1 cellular context compared by ENCODE assay signal in genomic region chr13:95676775-95677563, GRCh38.
TF ChIP-seq lines count a peak whose summit lies in the region.

DNAJC3 (plus strand) TSS chr13:95677139; CDS start chr13:95677256, 117 bp downstream.

TF ChIP-seq in HEK293, 187 proteins besides CTCF, POLR2A, EP300 and RAD21 (continued from another document and continues in another):
- TF ChIP-seq ZNF639 (tag by site-specific recombination; IDR thresholded peaks at IDR 0.05) = no peak
- peak; percentile 73; the same call in 1 of the 2 replicates for TF ChIP-seq KLF10 (tag by site-specific recombination; IDR thresholded peaks at IDR 0.05)
- no peak for TF ChIP-seq OVOL3 (tag by site-specific recombination; IDR thresholded peaks at IDR 0.05)
- TF ChIP-seq TCF7L2 (IDR thresholded peaks at IDR 0.05; ENCODE audit: borderline replicate concordance, low read depth, low read length) = no peak
- TF ChIP-seq ZNF837 (tag by site-specific recombination; IDR thresholded peaks at IDR 0.05) = no peak
- TF ChIP-seq PATZ1 (tag by site-specific recombination; IDR thresholded peaks at IDR 0.05) = peak; percentile 73
- TF ChIP-seq ZNF302 (tag by site-specific recombination; IDR thresholded peaks at IDR 0.05; ENCODE audit: low read depth) = no peak
- TF ChIP-seq KLF17 (tag by site-specific recombination; IDR thresholded peaks at IDR 0.05) = peak; percentile 39; the same call in 1 of the 2 replicates
- peak; percentile 66; the same call in 1 of the 2 replicates for TF ChIP-seq ZEB2 (tag by site-specific recombination; IDR thresholded peaks at IDR 0.05)
- TF ChIP-seq ZNF544 (tag by site-specific recombination; IDR thresholded peaks at IDR 0.05) = no peak
- TF ChIP-seq ZNF660 (tag by site-specific recombination; IDR thresholded peaks at IDR 0.05) = peak; percentile 39
- no peak for TF ChIP-seq ZSCAN18 (tag by site-specific recombination; IDR thresholded peaks at IDR 0.05)
- peak; percentile 53; the same call in 1 of the 2 replicates for TF ChIP-seq ZNF513 (tag by site-specific recombination; IDR thresholded peaks at IDR 0.05)
- TF ChIP-seq ZNF571 (tag by site-specific recombination; IDR thresholded peaks at IDR 0.05) = no peak
- peak; percentile 71 for TF ChIP-seq SP3 (tag by site-specific recombination; IDR thresholded peaks at IDR 0.05)
- no peak for TF ChIP-seq ZNF157 (tag by site-specific recombination; IDR thresholded peaks at IDR 0.05)
- TF ChIP-seq REST (tag by site-specific recombination; IDR thresholded peaks at IDR 0.05) = peak; percentile 56
- no peak for TF ChIP-seq ZNF621 (tag by site-specific recombination; IDR thresholded peaks at IDR 0.05)
- TF ChIP-seq ZBTB17 (tag by site-specific recombination; IDR thresholded peaks at IDR 0.05) = peak; percentile 57
- TF ChIP-seq PRDM2 (tag by site-specific recombination; IDR thresholded peaks at IDR 0.05; ENCODE audit: borderline replicate concordance) = no peak
- TF ChIP-seq ZBTB21 (tag by site-specific recombination; IDR thresholded peaks at IDR 0.05) = no peak
- TF ChIP-seq ZXDB (tag by site-specific recombination; IDR thresholded peaks at IDR 0.05) = 0 out of 2 replicates have a peak, but pooled peaks have one; percentile 15
- TF ChIP-seq SP7 (tag by site-specific recombination; IDR thresholded peaks at IDR 0.05) = peak; percentile 12; the same call in 1 of the 2 replicates
- peak; percentile 88 for TF ChIP-seq ZNF501 (tag by site-specific recombination; IDR thresholded peaks at IDR 0.05)
- TF ChIP-seq ZNF610 (tag by site-specific recombination; IDR thresholded peaks at IDR 0.05; ENCODE audit: borderline replicate concordance) = peak; percentile 53; the same call in 1 of the 2 replicates
- peak; percentile 38 for TF ChIP-seq ZNF600 (tag by site-specific recombination; IDR thresholded peaks at IDR 0.05)
- peak; percentile 71 for TF ChIP-seq ZNF692 (tag by site-specific recombination; IDR thresholded peaks at IDR 0.05)
- TF ChIP-seq TSHZ1 (tag by site-specific recombination; IDR thresholded peaks at IDR 0.05; ENCODE audit: borderline replicate concordance) = no peak
- peak; percentile 47 for TF ChIP-seq ZNF335 (tag by site-specific recombination; conservative IDR thresholded peaks at IDR 0.05)
